ENCODE assay signal across 8 cellular contexts in genomic region chr6:75230484-75231325, GRCh38. TPM values are rescaled to one million over a fixed set of nuclear protein-coding genes. Genes with fewer than 3 reads are reported as not detected.
A peak's percentile ranks its signal among the peaks of the same experiment; 100 is the strongest.
DNase-seq lines count a peak whose midpoint lies in the region; ATAC-seq, FAIRE-seq and TF ChIP-seq lines count a peak whose summit lies in the region.

No MANE protein-coding gene starts in this region.

- ATAC-seq in HG03196 (IDR thresholded peaks at IDR 0.05; ENCODE audit: unreplicated experiment), result no peak
- ATAC-seq in GM21390 (IDR thresholded peaks at IDR 0.05; ENCODE audit: unreplicated experiment), result no peak

- no peaks in the 10 kb centered on the region for H3K27me3 Mint-ChIP-seq in nephron (ENCODE audit: low read depth)

- H3K27ac ChIP-seq in H1 (ENCODE audit: low read depth, low read length), result no peak overlapping the region

- H3K9me3 Mint-ChIP-seq in nephron, result peaks cover 2% of the 10 kb centered on the region

- no peaks in the 10 kb centered on the region for H3K79me1 ChIP-seq in H1 (ENCODE audit: low read depth, low read length)

- H2BK20ac ChIP-seq in H1 (ENCODE audit: low read length), result no peak overlapping the region

- H2AFZ ChIP-seq in H1 (ENCODE audit: low read length), result no peak overlapping the region

- H2BK5ac ChIP-seq in H1 (ENCODE audit: low read depth, low read length), result no peak overlapping the region

- 55% methylated on average over 10 of the region's 10 CpGs; no CpG with 5 or more reads in 1 of the 2 experiments for WGBS in H1 (ENCODE audit: extremely low coverage in 1 of 2, insufficient coverage in 1 of 2, insufficient read length in 1 of 2, insufficient replicate concordance in 2 of 2, low coverage in 1 of 2, low lambda C conversion rate in 2 of 2, missing lambda C conversion rate in 1 of 2), 2 experiments

- POLR2A ChIA-PET in H1 (lab: Charles Lee; ENCODE audit: partially characterized antibody), result interaction anchor here (1.1 to 1.6 kb wide), 2 partner anchors 9 to 12 kb away, joined by 4 to 5 read pairs; partner anchors contain the start of gene COX7A2

- no peak overlapping the region for H3K4ac ChIP-seq in H1 (replicated peaks; ENCODE audit: insufficient read length, low read depth, low read length)

- no peak overlapping the region for H4K91ac ChIP-seq in H1 (replicated peaks; ENCODE audit: insufficient read length, low read length)

- no peak overlapping the region for H3K14ac ChIP-seq in H1 (ENCODE audit: insufficient read length)

- no peak overlapping the region for H3K4me3 ChIP-seq in H1 (ENCODE audit: extremely low read depth in 1 of 4, insufficient read depth in 2 of 4, low read depth in 3 of 4, low read length in 4 of 4)

- no peak overlapping the region for H4K5ac ChIP-seq in H1 (ENCODE audit: insufficient read length, low read depth, low read length)

- H2BK120ac ChIP-seq in H1 (replicated peaks; ENCODE audit: low read depth, low read length), result no peak overlapping the region

- peak; percentile 18 for DNase-seq in NCI-H748 (lab: John Stamatoyannopoulos, UW; ENCODE audit: unreplicated experiment)
- DNase-seq in NCI-H748 treated with DMSO at 0.1 percent for 48 hours (lab: John Stamatoyannopoulos, UW), result no peak
- DNase-seq in NCI-H82 treated with DMSO at 0.1 percent for 48 hours (lab: John Stamatoyannopoulos, UW; ENCODE audit: unreplicated experiment), result peak; percentile 24
- no peak for DNase-seq in H1 (ENCODE audit: low read depth in 1 of 2, low spot score in 2 of 2)
- DNase-seq in ecto neural progenitor cell (ENCODE audit: low spot score), result no peak

- TF ChIP-seq POLR2A in H1 (IDR thresholded peaks at IDR 0.05; ENCODE audit: control extremely low read depth in 1 of 2, low read depth in 2 of 2, low read length in 2 of 2), result no peak

- no peaks in the 10 kb centered on the region for H3K36me3 Mint-ChIP-seq in nephron (ENCODE audit: low read depth)

- peaks cover 0 to 1% (median 0%) of the 10 kb centered on the region in 4 experiments; a peak in 1 of 7 replicates for H3K27me3 ChIP-seq in H1 (replicated peaks in 1 of 4; ENCODE audit: control insufficient read depth in 3 of 4, extremely low read depth in 1 of 4, insufficient read depth in 3 of 4, low read length in 3 of 4)

- no peaks in the 10 kb centered on the region for H3K23me2 ChIP-seq in H1 (ENCODE audit: low read depth, low read length)

- TF ChIP-seq CTCF in H1 (IDR thresholded peaks at IDR 0.05; ENCODE audit: control extremely low read depth in 1 of 3, insufficient read depth in 1 of 3, low read depth in 1 of 3, low read length in 3 of 3) (peak; percentile 22 to 81 (median 49)), nephron (IDR thresholded peaks at IDR 0.05; ENCODE audit: unreplicated experiment in 3 of 3) (peak; percentile 60 to 65 (median 62))

- no peak for TF ChIP-seq EP300 in H1 (IDR thresholded peaks at IDR 0.05; ENCODE audit: borderline replicate concordance in 1 of 2, low read depth in 2 of 2, low read length in 2 of 2)

- TF ChIP-seq RAD21 in H1 (IDR thresholded peaks at IDR 0.05 in 1 of 2, conservative IDR thresholded peaks at IDR 0.05 in 1 of 2; ENCODE audit: low read depth in 2 of 2, low read length in 2 of 2), result peak; percentile 84 to 87

- FAIRE-seq in H1 (lab: Jason Lieb, UNC), result peak; percentile 50

- no peak overlapping the region for H4K8ac ChIP-seq in H1 (ENCODE audit: extremely low read depth, insufficient read depth, low read length)

- no peak overlapping the region for H3K4me2 ChIP-seq in H1 (ENCODE audit: insufficient read depth in 1 of 2, low read depth in 2 of 2, low read length in 2 of 2)

- H2BK12ac ChIP-seq in H1 (ENCODE audit: low read depth, low read length), result no peak overlapping the region

- H4K20me1 ChIP-seq in H1 (replicated peaks in 1 of 2; ENCODE audit: control insufficient read depth in 1 of 2, insufficient read depth in 2 of 2, low read length in 2 of 2), result no peaks in the 10 kb centered on the region

- H3K23ac ChIP-seq in H1 (ENCODE audit: insufficient read length), result no peak overlapping the region

- H3K4me1 Mint-ChIP-seq in nephron, result peaks cover 52% of the 10 kb centered on the region

- H3K79me2 ChIP-seq in H1 (ENCODE audit: control insufficient read depth in 1 of 2, insufficient read depth in 2 of 2, low read length in 2 of 2), result no peaks in the 10 kb centered on the region

- CTCF ChIA-PET in H1 (lab: Charles Lee; ENCODE audit: partially characterized antibody), result interaction anchor here (0.8 to 1.9 kb wide), 14 partner anchors 10 to 1493 kb away, joined by 3 to 10 read pairs (median 4); no protein-coding TSS in a partner anchor

- H3K56ac ChIP-seq in H1 (replicated peaks; ENCODE audit: insufficient read length, low read depth, low read length), result no peak overlapping the region

- no peak overlapping the region for H2AK5ac ChIP-seq in H1 (ENCODE audit: low read depth, low read length)

- H3K18ac ChIP-seq in H1 (ENCODE audit: extremely low read depth, low read length), result no peak overlapping the region

- no peak overlapping the region for H2BK15ac ChIP-seq in H1 (ENCODE audit: low read length)

- no peak overlapping the region for H3K4me3 Mint-ChIP-seq in nephron

- H3K4me1 ChIP-seq in H1 (replicated peaks in 1 of 4; ENCODE audit: control insufficient read depth in 3 of 4, insufficient read depth in 4 of 4, low read length in 3 of 4), result peaks cover 0 to 6% (median 4%) of the 10 kb centered on the region in 4 experiments; a peak in 3 of 7 replicates

- H3K9me3 ChIP-seq in H1 (ENCODE audit: insufficient read depth in 2 of 2, low read depth in 1 of 2, low read length in 1 of 2), result no peaks in the 10 kb centered on the region

- no peaks in the 10 kb centered on the region for H3K36me3 ChIP-seq in H1 (ENCODE audit: control insufficient read depth in 2 of 4, insufficient read depth in 4 of 4, low read length in 3 of 4)

- H3K27ac Mint-ChIP-seq in nephron, result no peak overlapping the region

- H3K9ac ChIP-seq in H1 (replicated peaks in 1 of 4; ENCODE audit: extremely low read depth in 1 of 4, low read depth in 3 of 4, low read length in 3 of 4), result no peak overlapping the region

TF ChIP-seq in H1, 55 proteins besides CTCF, POLR2A, EP300 and RAD21:
- TF ChIP-seq TEAD4 (IDR thresholded peaks at IDR 0.05; ENCODE audit: low read depth, low read length), result peak; percentile 45; the same call in 1 of the 2 replicates
- TF ChIP-seq CEBPB (IDR thresholded peaks at IDR 0.05; ENCODE audit: low read depth, low read length), result peak; percentile 30; the same call in 1 of the 2 replicates
- TF ChIP-seq JUND (IDR thresholded peaks at IDR 0.05; ENCODE audit: low read length), result no peak

RNA-seq across cellular contexts. Expression of gene COX7A2, which starts 12.9 kb away (rescaled TPM):
- total RNA-seq in H1 (2021; fragmentation: NEBNext Ultra II Directional; extraction: Animal tissue kit (Norgen Biotek cat#: 25700)), result 456 and 468 TPM in 2 replicates
- 198 and 262 TPM in 2 replicates for polyA plus RNA-seq in H1 (2011; rRNA removed)
- polyA plus RNA-seq in H1 (2011; cell fraction: cytosol; rRNA removed), result 257 TPM
- 167 TPM for polyA plus RNA-seq in H1 (2011; cell fraction: nucleus; rRNA removed)
- polyA plus RNA-seq in H1 (2012, experiment 1 of 2), result 351 to 525 TPM (median 436 TPM) in 4 replicates
- polyA plus RNA-seq in H1 (2012, experiment 2 of 2), result 2,411 TPM
- 1,987 TPM for polyA plus RNA-seq in H1 (2013, experiment 1 of 2)
- polyA plus RNA-seq in H1 (2013, experiment 2 of 2), result 1,925 TPM
- 31.6 and 33.7 TPM in 2 replicates for polyA minus RNA-seq in H1 (2011; rRNA and poly(A)+ RNA removed)
- 32.1 TPM for polyA minus RNA-seq in H1 (2011; cell fraction: cytosol; rRNA and poly(A)+ RNA removed)
- polyA minus RNA-seq in H1 (2011; cell fraction: nucleus; rRNA and poly(A)+ RNA removed), result 48.3 TPM

RNA-seq across cellular contexts. Expression of gene COL12A1, which starts 24.9 kb away (rescaled TPM):
- total RNA-seq in H1 (2021; fragmentation: NEBNext Ultra II Directional; extraction: Animal tissue kit (Norgen Biotek cat#: 25700)), result 4.7 TPM in 2 replicates
- 1.4 TPM in 2 replicates for polyA plus RNA-seq in H1 (2011; rRNA removed)
- 1.9 TPM for polyA plus RNA-seq in H1 (2011; cell fraction: cytosol; rRNA removed)
- polyA plus RNA-seq in H1 (2011; cell fraction: nucleus; rRNA removed), result 5.7 TPM
- 1.9 to 3.1 TPM (median 2.6 TPM) in 4 replicates for polyA plus RNA-seq in H1 (2012, experiment 1 of 2)
- 0.46 TPM for polyA plus RNA-seq in H1 (2012, experiment 2 of 2)
- polyA plus RNA-seq in H1 (2013, experiment 1 of 2), result 4.2 TPM
- 4.3 TPM for polyA plus RNA-seq in H1 (2013, experiment 2 of 2)
- polyA minus RNA-seq in H1 (2011; rRNA and poly(A)+ RNA removed), result 12.9 and 13.0 TPM in 2 replicates
- 4.8 TPM for polyA minus RNA-seq in H1 (2011; cell fraction: cytosol; rRNA and poly(A)+ RNA removed)
- polyA minus RNA-seq in H1 (2011; cell fraction: nucleus; rRNA and poly(A)+ RNA removed), result 10.4 TPM

RNA-seq across cellular contexts. Expression of gene TMEM30A, which starts 53.9 kb away (rescaled TPM):
- 65.8 and 71.0 TPM in 2 replicates for total RNA-seq in H1 (2021; fragmentation: NEBNext Ultra II Directional; extraction: Animal tissue kit (Norgen Biotek cat#: 25700))
- polyA plus RNA-seq in H1 (2011; rRNA removed), result 10.5 TPM in 2 replicates
- 16.6 TPM for polyA plus RNA-seq in H1 (2011; cell fraction: cytosol; rRNA removed)
- 7.8 TPM for polyA plus RNA-seq in H1 (2011; cell fraction: nucleus; rRNA removed)
- polyA plus RNA-seq in H1 (2012, experiment 1 of 2), result 23.8 to 56.6 TPM (median 32.7 TPM) in 4 replicates
- 3.2 TPM for polyA plus RNA-seq in H1 (2012, experiment 2 of 2)
- polyA plus RNA-seq in H1 (2013, experiment 1 of 2), result 48.6 TPM
- polyA plus RNA-seq in H1 (2013, experiment 2 of 2), result 54.2 TPM
- 25.3 and 42.6 TPM in 2 replicates for polyA minus RNA-seq in H1 (2011; rRNA and poly(A)+ RNA removed)
- 12.8 TPM for polyA minus RNA-seq in H1 (2011; cell fraction: cytosol; rRNA and poly(A)+ RNA removed)
- polyA minus RNA-seq in H1 (2011; cell fraction: nucleus; rRNA and poly(A)+ RNA removed), result 20.3 TPM

Comparison
In these comparisons a context has a peak if more than half of its experiments do, and no peak if none do; other contexts are left out.
1. DNase-seq: peak in NCI-H748 (single experiment) and NCI-H82 treated with DMSO at 0.1 percent for 48 hours (single experiment); none in NCI-H748 treated with DMSO at 0.1 percent for 48 hours (single experiment), H1 (0 of 2) and ecto neural progenitor cell (single experiment).